ENCODE assay signal across 8 cellular contexts in genomic region chr11:109865558-109866186, GRCh38.
DNase-seq lines count a peak whose midpoint lies in the region; ATAC-seq lines count a peak whose summit lies in the region.

No MANE protein-coding gene starts in this region.

- H3K27me3 Mint-ChIP-seq in activated T-helper 2 cell treated with anti-CD3 and anti-CD28 coated beads, Interferon-gamma antibody, Interleukin-2, Interleukin-4, amounts not matched to agents 10 μg/mL and 5 μg/mL and 100 μg/mL, durations not matched to agents 14 hours and 24 hours and 36 hours (ENCODE audit: low read depth), result no peaks in the 10 kb centered on the region
- H3K27me3 Mint-ChIP-seq in activated T-cell treated with anti-CD3 and anti-CD28 coated beads, Interleukin-2, amount 50 U/mL, for 4 hours (ENCODE audit: low read depth), result no peaks in the 10 kb centered on the region

- ATAC-seq in GM19455 (IDR thresholded peaks at IDR 0.05; ENCODE audit: unreplicated experiment), result no peak
- no peak for ATAC-seq in GM21526 (IDR thresholded peaks at IDR 0.05; ENCODE audit: low FRiP score, unreplicated experiment)
- no peak for ATAC-seq in activated T-cell treated with anti-CD3 and anti-CD28 coated beads, Interleukin-2, amount 50 U/mL, for 4 hours

- no peak overlapping the region for H3K27ac Mint-ChIP-seq in activated T-helper 2 cell treated with anti-CD3 and anti-CD28 coated beads, Interferon-gamma antibody, Interleukin-2, Interleukin-4, amounts not matched to agents 10 μg/mL and 5 μg/mL and 100 μg/mL, durations not matched to agents 14 hours and 24 hours and 36 hours

- H3K4me3 Mint-ChIP-seq in activated T-helper 2 cell treated with anti-CD3 and anti-CD28 coated beads, Interferon-gamma antibody, Interleukin-2, Interleukin-4, amounts not matched to agents 10 μg/mL and 5 μg/mL and 100 μg/mL, durations not matched to agents 14 hours and 24 hours and 36 hours (ENCODE audit: low read depth), result no peak overlapping the region
- H3K4me3 Mint-ChIP-seq in activated T-cell treated with anti-CD3 and anti-CD28 coated beads, Interleukin-2, amount 50 U/mL, for 4 hours, result no peak overlapping the region

- intact Hi-C loops in activated T-helper 2 cell treated with anti-CD3 and anti-CD28 coated beads, Interferon-gamma antibody, Interleukin-2, Interleukin-4, amounts not matched to agents 10 μg/mL and 5 μg/mL and 100 μg/mL, durations not matched to agents 14 hours and 24 hours and 36 hours (cut with micrococcal nuclease), result no loop called here

- no peaks in the 10 kb centered on the region for H3K36me3 Mint-ChIP-seq in activated T-helper 2 cell treated with anti-CD3 and anti-CD28 coated beads, Interferon-gamma antibody, Interleukin-2, Interleukin-4, amounts not matched to agents 10 μg/mL and 5 μg/mL and 100 μg/mL, durations not matched to agents 14 hours and 24 hours and 36 hours (ENCODE audit: low read depth)
- no peaks in the 10 kb centered on the region for H3K36me3 Mint-ChIP-seq in activated T-cell treated with anti-CD3 and anti-CD28 coated beads, Interleukin-2, amount 50 U/mL, for 4 hours (ENCODE audit: insufficient read depth)

- peaks cover 20% of the 10 kb centered on the region for H3K4me1 Mint-ChIP-seq in activated T-helper 2 cell treated with anti-CD3 and anti-CD28 coated beads, Interferon-gamma antibody, Interleukin-2, Interleukin-4, amounts not matched to agents 10 μg/mL and 5 μg/mL and 100 μg/mL, durations not matched to agents 14 hours and 24 hours and 36 hours (ENCODE audit: low read depth)
- H3K4me1 Mint-ChIP-seq in activated T-cell treated with anti-CD3 and anti-CD28 coated beads, Interleukin-2, amount 50 U/mL, for 4 hours (ENCODE audit: low read depth), result no peaks in the 10 kb centered on the region

- peak; percentile 38 for DNase-seq in AG20443 (ENCODE audit: low spot score)
- peak; percentile 28 for DNase-seq in H4 (ENCODE audit: low spot score)
- DNase-seq in RPMI7951 (ENCODE audit: low read depth), result peak; percentile 14
- peak; percentile 44 for DNase-seq in kidney tubule cell (ENCODE audit: low spot score)
- DNase-seq in activated T-helper 2 cell treated with anti-CD3 and anti-CD28 coated beads, Interferon-gamma antibody, Interleukin-2, Interleukin-4, amounts not matched to agents 10 μg/mL and 5 μg/mL and 100 μg/mL, durations not matched to agents 14 hours and 24 hours and 36 hours (ENCODE audit: low spot score), result no peak
- no peak for DNase-seq in activated T-cell treated with anti-CD3 and anti-CD28 coated beads, Interleukin-2, amount 50 U/mL, for 4 hours

- no peaks in the 10 kb centered on the region for H3K9me3 Mint-ChIP-seq in activated T-helper 2 cell treated with anti-CD3 and anti-CD28 coated beads, Interferon-gamma antibody, Interleukin-2, Interleukin-4, amounts not matched to agents 10 μg/mL and 5 μg/mL and 100 μg/mL, durations not matched to agents 14 hours and 24 hours and 36 hours
- H3K9me3 Mint-ChIP-seq in activated T-cell treated with anti-CD3 and anti-CD28 coated beads, Interleukin-2, amount 50 U/mL, for 4 hours, result no peaks in the 10 kb centered on the region

Comparison
In these comparisons a context has a peak if more than half of its experiments do, and no peak if none do; other contexts are left out.
1. DNase-seq: peak in AG20443 (single experiment), H4 (single experiment), RPMI7951 (single experiment) and kidney tubule cell (single experiment); none in activated T-helper 2 cell treated with anti-CD3 and anti-CD28 coated beads, Interferon-gamma antibody, Interleukin-2, Interleukin-4, amounts not matched to agents 10 μg/mL and 5 μg/mL and 100 μg/mL, durations not matched to agents 14 hours and 24 hours and 36 hours (single experiment) and activated T-cell treated with anti-CD3 and anti-CD28 coated beads, Interleukin-2, amount 50 U/mL, for 4 hours (single experiment).